16 cellular contexts compared by ENCODE assay signal in the genomic region with DNA sequence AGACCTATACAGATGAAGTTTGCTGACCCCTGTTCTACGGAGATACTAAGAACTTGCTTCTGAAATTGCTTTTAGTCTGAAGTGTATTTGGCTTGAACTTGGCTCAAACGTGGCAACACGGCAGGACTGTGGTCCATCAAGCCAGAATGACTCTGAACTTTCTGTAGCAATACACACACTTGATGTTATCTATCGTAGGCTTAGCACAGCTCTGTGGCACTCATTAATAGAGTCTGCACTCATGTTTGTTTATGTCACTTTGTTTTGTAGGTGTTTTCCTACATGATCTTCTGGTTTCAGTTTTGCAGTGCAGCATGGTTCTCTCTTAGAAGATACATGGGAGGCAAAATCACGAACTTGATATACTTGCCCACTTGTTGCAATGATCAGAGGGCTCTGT.
DNase-seq lines count a peak whose midpoint lies in the region; ATAC-seq and TF ChIP-seq lines count a peak whose summit lies in the region.
"Had no signal": no experiment of that assay in that cellular context is flagged by ENCODE, and none has a peak within 500 bp of the region (broad histone marks: within the 10 kb centered on the region; RNA-seq: fewer than 3 reads in every experiment).

No MANE protein-coding gene starts in this region.

- TF ChIP-seq CTCF in RWPE1 (conservative IDR thresholded peaks at IDR 0.05; ENCODE audit: low read depth), result no peak

- DNase-seq in RWPE1 (ENCODE audit: low spot score) (no peak), epithelial cell of prostate (ENCODE audit: low read depth, low spot score) (no peak), renal cortical epithelial cell (ENCODE audit: low read depth) (peak; percentile 10), AG08396 (ENCODE audit: low spot score) (no peak), MV-4-11 (lab: John Stamatoyannopoulos, UW) (no peak), GF-D8 (lab: John Stamatoyannopoulos, UW) (no peak), nucleus accumbens (lab: John Stamatoyannopoulos, UW) (no peak)
- DNase-seq: activated CD4-positive, alpha-beta T cell treated with anti-CD3 and anti-CD28 coated beads, Interleukin-2, amount 10 ng/mL, durations not matched to agents 7 days and 5 days; amygdala; immature natural killer cell; NCI-H1105 treated with DMSO at 0.1 percent for 48 hours; NCI-H524; Peyer's patch; T-helper 17 cell; thyroid gland had no signal

- CTCF ChIA-PET in RWPE1 (lab: Yijun Ruan, JAX), result no interaction called here

- POLR2A ChIA-PET in RWPE1 (lab: Yijun Ruan, JAX; ENCODE audit: low non-redundant PET), result no interaction called here

- ATAC-seq in GM18868 (IDR thresholded peaks at IDR 0.05; ENCODE audit: unreplicated experiment), result peak; percentile 71
- ATAC-seq: T-helper 17 cell had no signal

- peak overlapping the region; percentile 40; the same call in 1 of the 2 replicates for H3K27ac ChIP-seq in RWPE1
- H3K27ac ChIP-seq in epithelial cell of prostate, result peak overlapping the region; percentile 66
- H3K27ac ChIP-seq: Peyer's patch, thyroid gland had no signal
